ENCODE assay signal across 8 cellular contexts in the genomic region with DNA sequence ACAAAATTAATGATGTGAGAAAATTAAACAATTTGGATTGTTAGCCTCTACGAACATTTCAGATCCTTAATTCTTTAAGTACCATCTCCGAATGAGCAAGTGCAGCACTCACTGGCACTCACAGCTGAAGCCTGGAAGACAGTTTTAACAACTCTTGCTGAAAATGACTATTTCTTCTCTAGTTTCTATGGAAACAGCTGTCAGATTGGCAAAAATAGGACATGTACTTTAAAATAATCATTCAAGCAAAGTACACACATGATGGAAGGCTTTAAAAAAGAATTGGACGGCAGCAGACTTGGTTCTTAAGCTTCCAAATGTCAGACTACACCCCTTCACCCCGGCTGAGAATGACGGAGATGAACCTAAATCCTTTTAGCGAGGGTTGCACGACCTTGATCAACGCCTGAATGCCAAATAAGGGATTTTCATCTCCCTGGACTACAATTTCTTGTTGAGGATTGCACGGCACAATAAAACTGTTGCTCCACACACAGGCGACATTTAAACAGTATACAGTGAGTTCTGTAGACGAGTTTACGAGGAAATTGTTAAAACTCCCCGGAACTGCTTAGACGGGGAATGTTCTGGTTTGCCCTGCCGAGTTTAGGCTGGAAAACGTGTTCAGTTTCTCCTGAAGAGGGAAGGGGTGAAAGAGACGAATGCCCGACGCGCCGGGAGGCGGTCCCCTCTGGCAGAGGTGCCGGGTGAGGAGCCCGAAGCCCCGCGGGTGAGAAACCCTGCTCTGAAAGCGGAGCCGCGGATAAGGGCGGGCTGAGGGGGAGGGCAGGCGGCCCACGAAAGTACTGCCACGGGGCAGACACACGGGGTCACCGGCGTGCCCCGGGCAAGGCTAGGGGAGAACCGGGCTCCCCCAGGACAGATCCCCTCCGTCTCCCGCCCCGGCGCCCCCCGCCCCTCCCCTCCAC. TPM values are rescaled to one million over a fixed set of nuclear protein-coding genes. Genes with fewer than 3 reads are reported as not detected.
DNase-seq lines count a peak whose midpoint lies in the region; ATAC-seq and TF ChIP-seq lines count a peak whose summit lies in the region.

No MANE protein-coding gene starts in this region.

- no peak overlapping the region for H3K4me3 ChIP-seq in KMS-11 (IDR thresholded peaks at IDR 0.05; ENCODE audit: insufficient read depth, low read depth, low read length)
- H3K4me3 ChIP-seq in gastroesophageal sphincter: peak overlapping the region; percentile 87 to 88
- H3K4me3 ChIP-seq in neuronal stem cell (ENCODE audit: low read length in 2 of 2): peak overlapping the region; percentile 59 to 79

- no peaks in the 10 kb centered on the region for H3K36me3 ChIP-seq in KMS-11 (ENCODE audit: insufficient read depth)
- H3K36me3 ChIP-seq in gastroesophageal sphincter: no peaks in the 10 kb centered on the region
- no peaks in the 10 kb centered on the region for H3K36me3 ChIP-seq in neuronal stem cell (replicated peaks in 1 of 2; ENCODE audit: control insufficient read depth in 2 of 2, insufficient read depth in 2 of 2, low read length in 2 of 2)

- H3K27ac ChIP-seq in KMS-11 (peak overlapping the region; percentile 82), gastroesophageal sphincter (peak overlapping the region; percentile 99 to 100 (median 100)), neuronal stem cell (replicated peaks; ENCODE audit: low read length) (peak overlapping the region; percentile 84)

- no peak overlapping the region for H3K4ac ChIP-seq in neuronal stem cell (ENCODE audit: low read length)

- H3K27me3 ChIP-seq in KMS-11 (ENCODE audit: insufficient read depth, low read depth) (no peaks in the 10 kb centered on the region), gastroesophageal sphincter (no peaks in the 10 kb centered on the region), neuronal stem cell (ENCODE audit: control insufficient read depth in 3 of 3, insufficient read depth in 3 of 3, low read depth in 1 of 3, low read length in 3 of 3) (peaks cover 0 to 4% (median 0%) of the 10 kb centered on the region in 3 experiments)

- no peak for TF ChIP-seq POLR2A in gastroesophageal sphincter (IDR thresholded peaks at IDR 0.05)

- peaks cover 3% of the 10 kb centered on the region for H3K36me3 Mint-ChIP-seq in activated naive CD4-positive, alpha-beta T cell treated with anti-CD3 and anti-CD28 coated beads for 36 hours (ENCODE audit: low read depth)

- H2AFZ ChIP-seq in KMS-11 (ENCODE audit: low read depth): peak overlapping the region; percentile 76
- peak overlapping the region; percentile 92 for H2AFZ ChIP-seq in neuronal stem cell (ENCODE audit: low read length)

- H3K4me1 Mint-ChIP-seq in activated naive CD4-positive, alpha-beta T cell treated with anti-CD3 and anti-CD28 coated beads for 36 hours (ENCODE audit: low read depth): peaks cover 15% of the 10 kb centered on the region

- H2BK15ac ChIP-seq in neuronal stem cell (ENCODE audit: low read length): peak overlapping the region; percentile 68

- H3K4me2 ChIP-seq in KMS-11 (peak overlapping the region; percentile 86), neuronal stem cell (ENCODE audit: insufficient read depth, low read length, poor library complexity, severe bottlenecking) (peak overlapping the region; percentile 55)

- no peak overlapping the region for H2BK12ac ChIP-seq in neuronal stem cell (ENCODE audit: low read length)

- peak overlapping the region; percentile 47 for H2BK5ac ChIP-seq in neuronal stem cell (ENCODE audit: low read length)

- peak overlapping the region; percentile 85 for H3K18ac ChIP-seq in neuronal stem cell (ENCODE audit: low read length)

- no peaks in the 10 kb centered on the region for H3K79me1 ChIP-seq in neuronal stem cell (ENCODE audit: low read depth, low read length)

- H4K91ac ChIP-seq in neuronal stem cell (ENCODE audit: low read depth, low read length, poor library complexity): no peak overlapping the region

- no peak overlapping the region for H4K8ac ChIP-seq in neuronal stem cell (ENCODE audit: low read depth, low read length)

- no peak for TF ChIP-seq EP300 in gastroesophageal sphincter (IDR thresholded peaks at IDR 0.05)

- intact Hi-C loops in activated naive CD4-positive, alpha-beta T cell treated with anti-CD3 and anti-CD28 coated beads for 36 hours (cut with micrococcal nuclease): loop anchor here (1.0 to 5.0 kb wide), 14 partner anchors 21 to 1268 kb away; partner anchors contain the start of genes HOOK1, JUN and MYSM1

- H2BK120ac ChIP-seq in neuronal stem cell (ENCODE audit: low read depth, low read length): no peak overlapping the region

- H3K79me2 ChIP-seq in KMS-11 (ENCODE audit: insufficient read depth, low read depth): no peaks in the 10 kb centered on the region

- in situ Hi-C loops in SK-MEL-5 (cut with HindIII; ENCODE audit: low pct_unique_long_range_greater_than_20kb, low sequenced_read_pairs): no loop called here

- peak overlapping the region; percentile 96 for H3K23ac ChIP-seq in neuronal stem cell (ENCODE audit: low read depth, low read length, poor library complexity)

- H3K14ac ChIP-seq in neuronal stem cell (ENCODE audit: low read length): peak overlapping the region; percentile 79

- H3K9me3 ChIP-seq in gastroesophageal sphincter (no peaks in the 10 kb centered on the region), neuronal stem cell (replicated peaks in 1 of 2; ENCODE audit: control insufficient read depth in 2 of 2, insufficient read depth in 1 of 2, low read depth in 1 of 2, low read length in 2 of 2) (no peaks in the 10 kb centered on the region)

- no peaks in the 10 kb centered on the region for H4K20me1 ChIP-seq in KMS-11 (ENCODE audit: insufficient read depth)

- CTCF ChIA-PET in activated naive CD4-positive, alpha-beta T cell treated with anti-CD3 and anti-CD28 coated beads for 36 hours (lab: Charles Lee): interaction anchor here (0.7 to 5.7 kb wide), 8 partner anchors 9 to 688 kb away, joined by 3 to 62 read pairs (median 3); no protein-coding TSS in a partner anchor

- H2AK5ac ChIP-seq in neuronal stem cell (ENCODE audit: low read depth, low read length): no peak overlapping the region

- no peaks in the 10 kb centered on the region for H3K4me1 ChIP-seq in KMS-11 (ENCODE audit: low read depth, poor library complexity, severe bottlenecking)
- H3K4me1 ChIP-seq in gastroesophageal sphincter: peaks cover 0 to 26% (median 10%) of the 10 kb centered on the region in 3 donors
- H3K4me1 ChIP-seq in neuronal stem cell (ENCODE audit: control insufficient read depth in 2 of 2, insufficient read depth in 1 of 2, low read depth in 1 of 2, low read length in 2 of 2): peaks cover 1 to 7% of the 10 kb centered on the region in 2 donors

- ATAC-seq in GM21825 (IDR thresholded peaks at IDR 0.05; ENCODE audit: unreplicated experiment): peak; percentile 50
- peak; percentile 88 for ATAC-seq in gastroesophageal sphincter

- DNase-seq in DMS79 treated with DMSO at 0.1 percent for 48 hours (lab: John Stamatoyannopoulos, UW) (peak; percentile 91), SK-MEL-5 (ENCODE audit: low read depth, low spot score) (peak; percentile 75), neuronal stem cell (ENCODE audit: low spot score) (peak; percentile 41), stromal cell of bone marrow (ENCODE audit: low read depth) (peak; percentile 67)
- DNase-seq in activated naive CD4-positive, alpha-beta T cell treated with anti-CD3 and anti-CD28 coated beads for 36 hours: peak; percentile 81

- no peaks in the 10 kb centered on the region for H3K27me3 Mint-ChIP-seq in activated naive CD4-positive, alpha-beta T cell treated with anti-CD3 and anti-CD28 coated beads for 36 hours (ENCODE audit: low read depth)

- H3K9ac ChIP-seq in KMS-11 (peak overlapping the region; percentile 73), neuronal stem cell (ENCODE audit: low read depth, low read length, poor library complexity) (peak overlapping the region; percentile 82)

- no peaks in the 10 kb centered on the region for H3K9me3 Mint-ChIP-seq in activated naive CD4-positive, alpha-beta T cell treated with anti-CD3 and anti-CD28 coated beads for 36 hours

- H3K4me3 Mint-ChIP-seq in activated naive CD4-positive, alpha-beta T cell treated with anti-CD3 and anti-CD28 coated beads for 36 hours: peak overlapping the region; percentile 91

- peak overlapping the region; percentile 97 for H3K27ac Mint-ChIP-seq in activated naive CD4-positive, alpha-beta T cell treated with anti-CD3 and anti-CD28 coated beads for 36 hours

- WGBS in gastroesophageal sphincter (ENCODE audit: low coverage in 1 of 2), 2 donors: 1 to 3% methylated on average over 16 to 22 of the region's 43 CpGs
- no CpG with 5 or more reads among the region's 43 CpGs for WGBS in neuronal stem cell (ENCODE audit: extremely low coverage in 2 of 2, insufficient read length in 2 of 2, insufficient replicate concordance in 1 of 2), 2 donors

- no peak for TF ChIP-seq CTCF in KMS-11 (conservative IDR thresholded peaks at IDR 0.05; ENCODE audit: low read depth, low read length)
- peak in 1 of 4 experiments; percentile 5 for TF ChIP-seq CTCF in gastroesophageal sphincter (IDR thresholded peaks at IDR 0.05)

RNA-seq across cellular contexts. Expression of gene OMA1, which starts 0.7 kb away (rescaled TPM):
- 45.5 and 51.2 TPM in 2 replicates for total RNA-seq in SK-MEL-5 (2014; rRNA removed; shearing (Covaris generic))
- 22.2 and 23.5 TPM in 2 replicates for polyA plus RNA-seq in SK-MEL-5 (2015; cell fraction: cytosol; rRNA removed)
- polyA plus RNA-seq in SK-MEL-5 (2015; cell fraction: nucleus; rRNA removed): 43.5 and 57.7 TPM in 2 replicates
- total RNA-seq in activated naive CD4-positive, alpha-beta T cell treated with anti-CD3 and anti-CD28 coated beads for 36 hours: 10 to 100 TPM; 15.4 to 16.6 TPM
- 10 to 100 TPM; 29.1 to 54.2 (median 36.6) TPM for total RNA-seq in gastroesophageal sphincter
- 5.7 TPM for polyA plus RNA-seq in neuronal stem cell (2013, experiment 1 of 2)
- 6.0 TPM for polyA plus RNA-seq in neuronal stem cell (2013, experiment 2 of 2)

RNA-seq across cellular contexts. Expression of gene TACSTD2, which starts 31.2 kb away (rescaled TPM):
- not detected in 2 replicates for total RNA-seq in SK-MEL-5 (2014; rRNA removed; shearing (Covaris generic))
- not detected in 2 replicates for polyA plus RNA-seq in SK-MEL-5 (2015; cell fraction: cytosol; rRNA removed)
- not detected in 2 replicates for polyA plus RNA-seq in SK-MEL-5 (2015; cell fraction: nucleus; rRNA removed)
- not detected for total RNA-seq in activated naive CD4-positive, alpha-beta T cell treated with anti-CD3 and anti-CD28 coated beads for 36 hours
- total RNA-seq in gastroesophageal sphincter: 10 to 100 TPM in 1 of 4 donors, 1 to 10 TPM in 3; 1.5 to 39.5 (median 4.5) TPM
- polyA plus RNA-seq in neuronal stem cell (2013, experiment 1 of 2): not detected
- polyA plus RNA-seq in neuronal stem cell (2013, experiment 2 of 2): 0.04 TPM

Comparison
In these comparisons a context has a peak if more than half of its experiments do, and no peak if none do; other contexts are left out.
1. DNase-seq: peak in every context shown above with its lines; median percentile 91 in DMS79 treated with DMSO at 0.1 percent for 48 hours; 81 in activated naive CD4-positive, alpha-beta T cell treated with anti-CD3 and anti-CD28 coated beads for 36 hours; 75 in SK-MEL-5; 67 in stromal cell of bone marrow; 41 in neuronal stem cell.